ENCODE assay signal across 14 cellular contexts in genomic region chr3:48119495-48120193, GRCh38.
DNase-seq lines count a peak whose midpoint lies in the region; ATAC-seq and TF ChIP-seq lines count a peak whose summit lies in the region.
"Had no signal": no experiment of that assay in that cellular context is flagged by ENCODE, and none has a peak within 500 bp of the region (broad histone marks: within the 10 kb centered on the region; RNA-seq: fewer than 3 reads in every experiment).

No MANE protein-coding gene starts in this region.

- no peak overlapping the region for H2AFZ ChIP-seq in H9 (ENCODE audit: low read length)

- H3K36me3 ChIP-seq in body of pancreas (replicated peaks in 1 of 2; ENCODE audit: insufficient read depth in 1 of 2, low read depth in 2 of 2) = no peaks in the 10 kb centered on the region
- H3K36me3 ChIP-seq in sigmoid colon = no peaks in the 10 kb centered on the region

- TF ChIP-seq EP300 in sigmoid colon (IDR thresholded peaks at IDR 0.05) = no peak

- no peaks in the 10 kb centered on the region for H3K36me3 Mint-ChIP-seq in mesothelial cell of epicardium
- H3K36me3 Mint-ChIP-seq in H9 (ENCODE audit: insufficient read depth in 1 of 3, low read depth in 3 of 3) = no peaks in the 10 kb centered on the region
- H3K36me3 Mint-ChIP-seq in natural killer cell treated with Interleukin-12 subunit alpha and Interleukin-12 subunit beta and Interleukin-15 and Interleukin-18, amount 100 ng/mL, for 72 hours = no peaks in the 10 kb centered on the region

- no peak overlapping the region for H3K23ac ChIP-seq in H9 (ENCODE audit: insufficient read length, low read depth, low read length)

- H3K4me1 Mint-ChIP-seq in mesothelial cell of epicardium (peaks cover 7% of the 10 kb centered on the region), H9 (peaks cover 17 to 21% of the 10 kb centered on the region in 2 experiments)
- H3K4me1 Mint-ChIP-seq in natural killer cell treated with Interleukin-12 subunit alpha and Interleukin-12 subunit beta and Interleukin-15 and Interleukin-18, amount 100 ng/mL, for 72 hours (ENCODE audit: low read depth in 2 of 2) = peaks cover 0 to 6% of the 10 kb centered on the region in 2 donors

- no peak overlapping the region for H4K91ac ChIP-seq in H9 (ENCODE audit: insufficient read length, low read depth, low read length)

- no peak overlapping the region for H2BK20ac ChIP-seq in H9 (ENCODE audit: low read depth, low read length, poor library complexity, severe bottlenecking)

- no peaks in the 10 kb centered on the region for H3K23me2 ChIP-seq in H9 (ENCODE audit: insufficient read length, low read depth, low read length, poor library complexity, severe bottlenecking)

- H3T11ph ChIP-seq in H9 (ENCODE audit: low read length) = no peak overlapping the region

- ATAC-seq in body of pancreas = peak; percentile 40
- ATAC-seq in HG03571 (IDR thresholded peaks at IDR 0.05; ENCODE audit: unreplicated experiment) = no peak
- ATAC-seq in natural killer cell treated with Interleukin-12 subunit alpha and Interleukin-12 subunit beta and Interleukin-15 and Interleukin-18, amount 100 ng/mL, for 72 hours = no peak

- DNase-seq in AG20443 (ENCODE audit: low spot score) = peak; percentile 69
- peak; percentile 18 to 44 (median 32) for DNase-seq in body of pancreas
- DNase-seq in hepatic stellate cell (ENCODE audit: low spot score) = peak; percentile 61
- peak; percentile 82 for DNase-seq in sigmoid colon
- DNase-seq in mesothelial cell of epicardium (ENCODE audit: low spot score in 2 of 2, unreplicated experiment in 2 of 2) = no peak
- DNase-seq in H9 = no peak
- DNase-seq in natural killer cell treated with Interleukin-12 subunit alpha and Interleukin-12 subunit beta and Interleukin-15 and Interleukin-18, amount 100 ng/mL, for 72 hours (ENCODE audit: low spot score) = no peak
- DNase-seq: AML-193; DND-41; NCI-H1417; NK-92 treated with Interleukin-12 subunit alpha and Interleukin-12 subunit beta, amount 100 ng/mL, for 24 hours; stimulated activated naive CD4-positive, alpha-beta T cell; T-helper 1 cell had no signal

- no peaks in the 10 kb centered on the region for H3K27me3 ChIP-seq in body of pancreas
- H3K27me3 ChIP-seq in sigmoid colon = no peaks in the 10 kb centered on the region
- no peaks in the 10 kb centered on the region for H3K27me3 ChIP-seq in H9 (ENCODE audit: insufficient read depth, low read length)

- H2BK120ac ChIP-seq in H9 (ENCODE audit: low read depth, low read length, poor library complexity, severe bottlenecking) = no peak overlapping the region

- 74 to 83% methylated on average over 4 of the region's 4 CpGs for WGBS in body of pancreas, 2 donors
- WGBS in sigmoid colon, 2 donors = 74 to 80% methylated on average over 4 of the region's 4 CpGs
- WGBS in H9 (ENCODE audit: extremely low coverage, insufficient read length, low lambda C conversion rate) = no CpG with 5 or more reads among the region's 4 CpGs

- no peak for TF ChIP-seq CTCF in body of pancreas (IDR thresholded peaks at IDR 0.05)
- no peak for TF ChIP-seq CTCF in sigmoid colon (IDR thresholded peaks at IDR 0.05)
- no peak for TF ChIP-seq CTCF in mesothelial cell of epicardium (IDR thresholded peaks at IDR 0.05; ENCODE audit: unreplicated experiment)
- no peak for TF ChIP-seq CTCF in H9 (conservative IDR thresholded peaks at IDR 0.05)

- H3K9me3 ChIP-seq in body of pancreas (no peaks in the 10 kb centered on the region), sigmoid colon (no peaks in the 10 kb centered on the region), H9 (ENCODE audit: control insufficient read depth, low read depth, low read length) (no peaks in the 10 kb centered on the region)

- H3K27ac ChIP-seq in body of pancreas (peak overlapping the region in 1 of 4 donors; percentile 17), sigmoid colon (peak overlapping the region in 2 of 4 donors; percentile 47 to 50), H9 (ENCODE audit: insufficient read length, low read depth, low read length) (no peak overlapping the region)

- H3K27me3 Mint-ChIP-seq in mesothelial cell of epicardium (ENCODE audit: low read depth) (no peaks in the 10 kb centered on the region), H9 (ENCODE audit: low read depth) (0 out of 2 replicates have a peak, but pooled peaks cover 1% of the 10 kb centered on the region)
- no peaks in the 10 kb centered on the region for H3K27me3 Mint-ChIP-seq in natural killer cell treated with Interleukin-12 subunit alpha and Interleukin-12 subunit beta and Interleukin-15 and Interleukin-18, amount 100 ng/mL, for 72 hours

- no peak overlapping the region for H4K8ac ChIP-seq in H9 (replicated peaks; ENCODE audit: insufficient read length, low read depth, low read length)

- no peak overlapping the region for H3K18ac ChIP-seq in H9 (ENCODE audit: insufficient read length, low read depth, low read length)

- no peaks in the 10 kb centered on the region for H4K20me1 ChIP-seq in H9 (ENCODE audit: control insufficient read depth, insufficient read depth, insufficient read length)

- H3K79me1 ChIP-seq in H9 (ENCODE audit: insufficient read depth, low read depth, low read length, poor library complexity, severe bottlenecking) = no peaks in the 10 kb centered on the region

- H3K9me3 Mint-ChIP-seq in mesothelial cell of epicardium (no peaks in the 10 kb centered on the region), H9 (no peaks in the 10 kb centered on the region)
- H3K9me3 Mint-ChIP-seq in natural killer cell treated with Interleukin-12 subunit alpha and Interleukin-12 subunit beta and Interleukin-15 and Interleukin-18, amount 100 ng/mL, for 72 hours = no peaks in the 10 kb centered on the region

- H3K4me2 ChIP-seq in H9 (ENCODE audit: insufficient read depth, insufficient read length, low read length) = no peak overlapping the region

- no peak overlapping the region for H3K56ac ChIP-seq in H9 (ENCODE audit: insufficient read length, low read depth, low read length)

- H3K4me1 ChIP-seq in body of pancreas (no peaks in the 10 kb centered on the region), sigmoid colon (no peaks in the 10 kb centered on the region), H9 (ENCODE audit: insufficient read depth, low read length) (no peaks in the 10 kb centered on the region)

- H3K4ac ChIP-seq in H9 (ENCODE audit: low read depth, low read length) = no peak overlapping the region

- no peak overlapping the region for H2AK5ac ChIP-seq in H9 (ENCODE audit: insufficient read length, low read length)

- H3K14ac ChIP-seq in H9 (ENCODE audit: insufficient read depth, low read length) = no peak overlapping the region

- H2BK15ac ChIP-seq in H9 (ENCODE audit: low read depth, low read length) = no peak overlapping the region

- no peaks in the 10 kb centered on the region for H3K79me2 ChIP-seq in H9 (ENCODE audit: insufficient read depth, low read length)

- no peak overlapping the region for H2BK5ac ChIP-seq in H9 (ENCODE audit: insufficient read length, low read length)

- no peak for TF ChIP-seq POLR2A in body of pancreas (IDR thresholded peaks at IDR 0.05)
- TF ChIP-seq POLR2A in sigmoid colon (IDR thresholded peaks at IDR 0.05) = no peak

- H4K5ac ChIP-seq in H9 (ENCODE audit: insufficient read length, low read depth, low read length) = no peak overlapping the region

- H3K4me3 ChIP-seq in body of pancreas (no peak overlapping the region), sigmoid colon (no peak overlapping the region)

- intact Hi-C loops in body of pancreas (cut with DNase I) (no loop called here), sigmoid colon (cut with DNase I) (no loop called here)

- H2BK12ac ChIP-seq in H9 (ENCODE audit: insufficient read length, low read depth, low read length) = no peak overlapping the region

- no peak overlapping the region for H3K4me3 Mint-ChIP-seq in mesothelial cell of epicardium
- H3K4me3 Mint-ChIP-seq in H9 = no peak overlapping the region
- no peak overlapping the region for H3K4me3 Mint-ChIP-seq in natural killer cell treated with Interleukin-12 subunit alpha and Interleukin-12 subunit beta and Interleukin-15 and Interleukin-18, amount 100 ng/mL, for 72 hours

- no peak overlapping the region for H3K9ac ChIP-seq in H9 (ENCODE audit: extremely low read depth, insufficient read length, low read length)

- H3K27ac Mint-ChIP-seq in mesothelial cell of epicardium (no peak overlapping the region), H9 (no peak overlapping the region; a peak in 1 of 7 replicates)
- peak overlapping the region in 1 of 2 donors; percentile 13 for H3K27ac Mint-ChIP-seq in natural killer cell treated with Interleukin-12 subunit alpha and Interleukin-12 subunit beta and Interleukin-15 and Interleukin-18, amount 100 ng/mL, for 72 hours

Comparison
In these comparisons a context has a peak if more than half of its experiments do, and no peak if none do; other contexts are left out.
1. DNase-seq: peak in AG20443 (single experiment), body of pancreas (4 of 4), hepatic stellate cell (single experiment) and sigmoid colon (single experiment); none in mesothelial cell of epicardium (0 of 2), H9 (single experiment) and natural killer cell treated with Interleukin-12 subunit alpha and Interleukin-12 subunit beta and Interleukin-15 and Interleukin-18, amount 100 ng/mL, for 72 hours (single experiment).